ENCODE assay signal across 22 cellular contexts in the genomic region with DNA sequence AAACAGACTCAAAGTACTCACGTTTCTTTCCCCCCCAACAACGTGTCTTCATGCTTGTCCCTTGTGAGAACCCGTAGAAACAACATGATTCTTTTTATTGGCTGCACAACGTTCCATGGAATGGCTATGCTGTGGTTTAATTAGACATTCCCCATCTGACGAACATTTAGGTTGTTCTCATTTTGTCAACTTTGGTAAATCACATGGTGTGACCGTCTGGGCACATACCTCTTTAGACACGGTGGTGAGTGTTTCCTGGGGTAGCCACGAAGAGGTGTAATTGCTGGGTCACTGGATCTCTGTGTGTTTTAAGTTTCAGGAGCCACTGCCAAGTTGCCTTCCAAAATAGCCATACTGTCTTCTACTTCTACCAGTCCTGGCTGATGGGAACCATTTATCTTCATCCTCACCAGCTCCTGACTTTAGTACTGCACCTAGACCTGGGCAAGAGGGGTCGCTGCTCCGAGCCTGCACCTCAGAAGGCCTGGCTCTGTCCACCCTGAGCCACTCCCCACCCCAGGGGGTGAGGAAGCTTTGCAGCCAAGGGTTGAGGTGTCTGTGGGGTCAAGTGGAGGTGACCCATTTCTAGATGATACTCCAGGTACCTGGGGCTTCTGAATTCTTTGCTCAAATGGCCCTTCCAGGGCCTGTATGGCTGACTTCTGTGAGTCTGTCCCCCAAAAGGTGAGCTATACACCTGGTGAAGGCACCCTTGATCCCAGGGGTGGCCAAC.
DNase-seq lines count a peak whose midpoint lies in the region; ATAC-seq, FAIRE-seq and TF ChIP-seq lines count a peak whose summit lies in the region.
"Had no signal": no experiment of that assay in that cellular context is flagged by ENCODE, and none has a peak within 500 bp of the region (broad histone marks: within the 10 kb centered on the region; RNA-seq: fewer than 3 reads in every experiment).

No MANE protein-coding gene starts in this region.

- TF ChIP-seq EP300 in K562 (IDR thresholded peaks at IDR 0.05; ENCODE audit: low read length), result no peak

- H2AFZ ChIP-seq in K562 (ENCODE audit: low read depth, low read length), result no peak overlapping the region

- peaks cover 6% of the 10 kb centered on the region for H3K9me3 Mint-ChIP-seq in stimulated activated effector memory CD8-positive, alpha-beta T cell treated with anti-CD3 and anti-CD28 coated beads, Interleukin-12 subunit alpha, Interleukin-12 subunit beta, amount 100 ng/mL, for 72 hours

- no peak for FAIRE-seq in K562 (lab: Jason Lieb, UNC)
- FAIRE-seq: A204.1, G401.6, GM12892, GM19239, H1, HepG2, HTR-8/SVneo had no signal

- no peak overlapping the region for H3K4me2 ChIP-seq in K562 (ENCODE audit: insufficient read depth, low read length)

- no peaks in the 10 kb centered on the region for H3K79me2 ChIP-seq in K562 (ENCODE audit: control insufficient read depth, insufficient read depth, low read length)

- no peak overlapping the region for H3K4me3 Mint-ChIP-seq in stimulated activated effector memory CD8-positive, alpha-beta T cell treated with anti-CD3 and anti-CD28 coated beads, Interleukin-12 subunit alpha, Interleukin-12 subunit beta, amount 100 ng/mL, for 72 hours
- H3K4me3 Mint-ChIP-seq: CD8-positive, alpha-beta memory T cell; HFFc6 had no signal

- H3K9me1 ChIP-seq in K562 (ENCODE audit: control insufficient read depth, insufficient read depth, low read length), result no peaks in the 10 kb centered on the region

- intact Hi-C loops in K562 (cut with micrococcal nuclease) (no loop called here), left lung (cut with DNase I) (no loop called here)

- peak; percentile 7 for DNase-seq in EH (ENCODE audit: low read depth)
- peak; percentile 80 to 88 for DNase-seq in SJCRH30
- no peak for DNase-seq in K562 (ENCODE audit: extremely low read depth in 1 of 4, low spot score in 3 of 4)
- DNase-seq in stimulated activated effector memory CD8-positive, alpha-beta T cell treated with anti-CD3 and anti-CD28 coated beads, Interleukin-12 subunit alpha, Interleukin-12 subunit beta, amount 100 ng/mL, for 72 hours (ENCODE audit: low spot score in 2 of 2), result no peak
- DNase-seq in left lung, result no peak
- DNase-seq in AML-193 (lab: John Stamatoyannopoulos, UW), result no peak
- DNase-seq: BE2C; Calu3; CD8-positive, alpha-beta memory T cell; DMS 273 treated with DMSO at 0.1 percent for 48 hours; DMS79; EL; HCEC 1CT; HFFc6 had no signal

- H3K27me3 ChIP-seq in SJCRH30 (no peaks in the 10 kb centered on the region), K562 (ENCODE audit: control insufficient read depth in 2 of 2, insufficient read depth in 2 of 2, low read length in 2 of 2) (peaks cover 0 to 10% of the 10 kb centered on the region in 2 experiments; a peak in 1 of 5 replicates), left lung (peaks cover 0 to 10% of the 10 kb centered on the region in 2 donors)
- H3K27me3 ChIP-seq: BE2C had no signal

- no peak for TF ChIP-seq POLR2A in K562 (conservative IDR thresholded peaks at IDR 0.05)

- H3K36me3 ChIP-seq in SJCRH30, result no peaks in the 10 kb centered on the region
- no peaks in the 10 kb centered on the region for H3K36me3 ChIP-seq in K562 (ENCODE audit: control insufficient read depth, insufficient read depth, low read length)
- no peaks in the 10 kb centered on the region for H3K36me3 ChIP-seq in left lung
- H3K36me3 ChIP-seq: BE2C had no signal

- H3K4me3 ChIP-seq in SJCRH30 (no peak overlapping the region), K562 (no peak overlapping the region), left lung (no peak overlapping the region)

- WGBS in K562 (ENCODE audit: insufficient coverage, low coverage, missing lambda C conversion rate), result under 1% methylated on average over 10 of the region's 10 CpGs

- BruUV-seq in K562 (replicated peaks; lab: Mats Ljungman, UMichigan), result no TSS peak

- peak overlapping the region; percentile 87 for H3K27ac ChIP-seq in SJCRH30
- no peak overlapping the region for H3K27ac ChIP-seq in K562 (ENCODE audit: extremely low read depth, low read depth, low read length)
- H3K27ac ChIP-seq in left lung, result no peak overlapping the region

- CTCF ChIA-PET in K562 (lab: Yijun Ruan, JAX; ENCODE audit: low intra/inter-chr PET ratio), result no interaction called here

- H3K9me3 ChIP-seq in SJCRH30 (replicated peaks), result peaks cover 7% of the 10 kb centered on the region
- no peaks in the 10 kb centered on the region; the same call in 1 of the 2 replicates for H3K9me3 ChIP-seq in K562 (replicated peaks; ENCODE audit: control insufficient read depth, insufficient read depth, low read depth, low read length)
- no peaks in the 10 kb centered on the region for H3K9me3 ChIP-seq in left lung
- H3K9me3 ChIP-seq: BE2C had no signal

- H4K20me1 ChIP-seq in K562 (replicated peaks; ENCODE audit: control insufficient read depth, insufficient read depth, low read length), result no peaks in the 10 kb centered on the region

- TF ChIP-seq CTCF in K562 (IDR thresholded peaks at IDR 0.05 in 2 of 3, conservative IDR thresholded peaks at IDR 0.05 in 1 of 3; ENCODE audit: insufficient read depth in 2 of 3, low read depth in 1 of 3, low read length in 3 of 3), result no peak
- no peak for TF ChIP-seq CTCF in left lung (IDR thresholded peaks at IDR 0.05)

- no peak overlapping the region for H3K27ac Mint-ChIP-seq in stimulated activated effector memory CD8-positive, alpha-beta T cell treated with anti-CD3 and anti-CD28 coated beads, Interleukin-12 subunit alpha, Interleukin-12 subunit beta, amount 100 ng/mL, for 72 hours
- H3K27ac Mint-ChIP-seq: CD8-positive, alpha-beta memory T cell; HFFc6 had no signal

- in situ Hi-C loops in K562 (cut with MboI), result loop anchor here (25.0 kb wide), 1 partner anchor 1078 kb away; no protein-coding TSS in a partner anchor

- POLR2A ChIA-PET in K562 (lab: Yijun Ruan, JAX), result interaction anchor here (0.7 kb wide), 1 partner anchor 12 kb away, joined by 3 read pairs; no protein-coding TSS in a partner anchor

- no peaks in the 10 kb centered on the region for H3K36me3 Mint-ChIP-seq in stimulated activated effector memory CD8-positive, alpha-beta T cell treated with anti-CD3 and anti-CD28 coated beads, Interleukin-12 subunit alpha, Interleukin-12 subunit beta, amount 100 ng/mL, for 72 hours

- H3K9ac ChIP-seq in K562 (ENCODE audit: insufficient read depth in 1 of 2, low read depth in 2 of 2, low read length in 2 of 2), result no peak overlapping the region

- no peak; the same call in 2 of the 3 replicates for ATAC-seq in K562
- ATAC-seq in stimulated activated effector memory CD8-positive, alpha-beta T cell treated with anti-CD3 and anti-CD28 coated beads, Interleukin-12 subunit alpha, Interleukin-12 subunit beta, amount 100 ng/mL, for 72 hours, result peak; percentile 9
- ATAC-seq in GM18520 (IDR thresholded peaks at IDR 0.05; ENCODE audit: unreplicated experiment), result no peak
- no peak for ATAC-seq in left lung
- ATAC-seq: HepG2 had no signal

- peaks cover 26% of the 10 kb centered on the region for H3K4me1 ChIP-seq in SJCRH30
- peaks cover 0 to 4% of the 10 kb centered on the region in 2 experiments; a peak in 1 of 5 replicates for H3K4me1 ChIP-seq in K562 (replicated peaks in 1 of 2; ENCODE audit: control insufficient read depth in 2 of 2, insufficient read depth in 2 of 2, low read length in 2 of 2)
- H3K4me1 ChIP-seq in left lung, result no peaks in the 10 kb centered on the region
- H3K4me1 ChIP-seq: BE2C had no signal

- no peak for TF ChIP-seq RAD21 in K562 (CRISPR knock-in tag; conservative IDR thresholded peaks at IDR 0.05 in 1 of 2, IDR thresholded peaks at IDR 0.05 in 1 of 2)

- H3K4me1 Mint-ChIP-seq in stimulated activated effector memory CD8-positive, alpha-beta T cell treated with anti-CD3 and anti-CD28 coated beads, Interleukin-12 subunit alpha, Interleukin-12 subunit beta, amount 100 ng/mL, for 72 hours, result no peaks in the 10 kb centered on the region
- H3K4me1 Mint-ChIP-seq: CD8-positive, alpha-beta memory T cell had no signal

TF ChIP-seq in K562, 482 proteins besides CTCF, POLR2A, EP300 and RAD21 (continues in another document):
- no peak for TF ChIP-seq HCFC1 (IDR thresholded peaks at IDR 0.05; ENCODE audit: low read depth, low read length)
- TF ChIP-seq ZNF551 (CRISPR knock-in tag; IDR thresholded peaks at IDR 0.05), result no peak
- no peak for TF ChIP-seq KLF6 (CRISPR knock-in tag; IDR thresholded peaks at IDR 0.05; ENCODE audit: borderline replicate concordance)

Comparison
In these comparisons a context has a peak if more than half of its experiments do, and no peak if none do; other contexts are left out.
1. DNase-seq: peak in EH (single experiment) and SJCRH30 (2 of 2); none in K562 (0 of 4), stimulated activated effector memory CD8-positive, alpha-beta T cell treated with anti-CD3 and anti-CD28 coated beads, Interleukin-12 subunit alpha, Interleukin-12 subunit beta, amount 100 ng/mL, for 72 hours (0 of 2), left lung (0 of 2) and AML-193 (0 of 2).